In genomic region chr3:132593241-132593949, GRCh38 we compare ENCODE assay signal across 18 cellular contexts. TPM values are rescaled to one million over a fixed set of nuclear protein-coding genes. Genes with fewer than 3 reads are reported as not detected.
DNase-seq lines count a peak whose midpoint lies in the region; ATAC-seq and TF ChIP-seq lines count a peak whose summit lies in the region.
"Had no signal": no experiment of that assay in that cellular context is flagged by ENCODE, and none has a peak within 500 bp of the region (broad histone marks: within the 10 kb centered on the region; RNA-seq: fewer than 3 reads in every experiment).

No MANE protein-coding gene starts in this region.

- no peaks in the 10 kb centered on the region for H3K27me3 ChIP-seq in adrenal gland
- no peaks in the 10 kb centered on the region for H3K27me3 ChIP-seq in subcutaneous abdominal adipose tissue (ENCODE audit: control insufficient read depth in 5 of 5, insufficient read depth in 4 of 5, low read length in 5 of 5)
- H3K27me3 ChIP-seq: left lung, Peyer's patch, thyroid gland had no signal

- peaks cover 3% of the 10 kb centered on the region for H3K27me3 Mint-ChIP-seq in HFFc6 (ENCODE audit: insufficient read depth)
- H3K27me3 Mint-ChIP-seq: activated naive CD8-positive, alpha-beta T cell treated with anti-CD3 and anti-CD28 coated beads, Interleukin-2, amount 10 ng/mL, durations not matched to agents 7 days and 5 days had no signal

- peaks cover 38% of the 10 kb centered on the region for H3K36me3 Mint-ChIP-seq in HFFc6 (ENCODE audit: low read depth)

- H3K36me3 ChIP-seq in adrenal gland (replicated peaks in 1 of 2): no peaks in the 10 kb centered on the region
- H3K36me3 ChIP-seq in subcutaneous abdominal adipose tissue (ENCODE audit: control insufficient read depth in 5 of 5, insufficient read depth in 5 of 5, low read length in 5 of 5): peaks cover 0 to 6% (median under 1%) of the 10 kb centered on the region in 5 donors
- H3K36me3 ChIP-seq: thyroid gland had no signal

- TF ChIP-seq CTCF in HFFc6 (IDR thresholded peaks at IDR 0.05) (no peak), adrenal gland (IDR thresholded peaks at IDR 0.05) (no peak)

- no peak overlapping the region for H3K9ac ChIP-seq in subcutaneous abdominal adipose tissue (ENCODE audit: low read length in 5 of 5)

- DNase-seq in HFFc6 (no peak), adrenal gland (no peak), fibroblast of peridontal ligament (ENCODE audit: extremely low read depth) (peak; percentile 72), OCI-M1 (lab: John Stamatoyannopoulos, UW) (no peak), middle frontal gyrus (ENCODE audit: extremely low spot score, low spot score) (no peak)
- DNase-seq: activated naive CD8-positive, alpha-beta T cell treated with anti-CD3 and anti-CD28 coated beads, Interleukin-2, amount 10 ng/mL, durations not matched to agents 7 days and 5 days; COR-L47; DND-41; left lung; NCI-H774; Peyer's patch; thyroid gland had no signal

- peak overlapping the region; percentile 62 for H3K4me3 Mint-ChIP-seq in HFFc6
- H3K4me3 Mint-ChIP-seq: activated naive CD8-positive, alpha-beta T cell treated with anti-CD3 and anti-CD28 coated beads, Interleukin-2, amount 10 ng/mL, durations not matched to agents 7 days and 5 days; activated T-helper 1 cell treated with anti-CD3 and anti-CD28 coated beads, Interleukin-12 subunit alpha, Interleukin-12 subunit beta, Interleukin-2, Interleukin-4 antibody, amounts not matched to agents 30 ng/mL and 10 ng/mL and 1 ng/mL, durations not matched to agents 14 hours and 24 hours and 36 hours; GM23338 had no signal

- WGBS in adrenal gland, 4 donors: 12 to 33% (median 28%) methylated on average over 1 of the region's 1 CpG

- H3K9me3 ChIP-seq in adrenal gland (replicated peaks in 1 of 3) (no peaks in the 10 kb centered on the region), subcutaneous abdominal adipose tissue (ENCODE audit: control insufficient read depth in 5 of 5, low read length in 5 of 5) (no peaks in the 10 kb centered on the region)
- H3K9me3 ChIP-seq: left lung, Peyer's patch, thyroid gland had no signal

- ATAC-seq in GM19023 (IDR thresholded peaks at IDR 0.05; ENCODE audit: unreplicated experiment) (no peak), GM18861 (IDR thresholded peaks at IDR 0.05; ENCODE audit: unreplicated experiment) (no peak)
- ATAC-seq: GM23338 had no signal

- no peaks in the 10 kb centered on the region for H3K9me3 Mint-ChIP-seq in HFFc6
- H3K9me3 Mint-ChIP-seq: activated T-helper 1 cell treated with anti-CD3 and anti-CD28 coated beads, Interleukin-12 subunit alpha, Interleukin-12 subunit beta, Interleukin-2, Interleukin-4 antibody, amounts not matched to agents 30 ng/mL and 10 ng/mL and 1 ng/mL, durations not matched to agents 14 hours and 24 hours and 36 hours; GM23338 had no signal

- H3K4me1 ChIP-seq in adrenal gland (replicated peaks in 1 of 2) (peaks cover 14 to 31% of the 10 kb centered on the region in 2 donors), subcutaneous abdominal adipose tissue (ENCODE audit: control insufficient read depth in 5 of 5, insufficient read depth in 5 of 5, low read length in 5 of 5) (peaks cover 0 to 35% (median 3%) of the 10 kb centered on the region in 5 donors)
- H3K4me1 ChIP-seq: Peyer's patch, thyroid gland had no signal

- H3K27ac ChIP-seq in adrenal gland (peak overlapping the region in 3 of 5 donors; percentile 37 to 59 (median 47)), subcutaneous abdominal adipose tissue (ENCODE audit: low read depth, low read length) (peak overlapping the region; percentile 20)
- H3K27ac ChIP-seq: left lung, Peyer's patch, thyroid gland had no signal

- peaks cover 66% of the 10 kb centered on the region for H3K4me1 Mint-ChIP-seq in HFFc6 (ENCODE audit: low read depth)

- peak overlapping the region; percentile 97 for H3K27ac Mint-ChIP-seq in HFFc6
- H3K27ac Mint-ChIP-seq: activated naive CD8-positive, alpha-beta T cell treated with anti-CD3 and anti-CD28 coated beads, Interleukin-2, amount 10 ng/mL, durations not matched to agents 7 days and 5 days; activated T-helper 1 cell treated with anti-CD3 and anti-CD28 coated beads, Interleukin-12 subunit alpha, Interleukin-12 subunit beta, Interleukin-2, Interleukin-4 antibody, amounts not matched to agents 30 ng/mL and 10 ng/mL and 1 ng/mL, durations not matched to agents 14 hours and 24 hours and 36 hours; GM23338 had no signal

- H3K4me3 ChIP-seq in adrenal gland (no peak overlapping the region), subcutaneous abdominal adipose tissue (ENCODE audit: low read depth in 1 of 5, low read length in 5 of 5) (no peak overlapping the region)
- H3K4me3 ChIP-seq: GM23338, left lung, Peyer's patch, thyroid gland had no signal

- TF ChIP-seq POLR2A in adrenal gland (IDR thresholded peaks at IDR 0.05): no peak

- intact Hi-C loops in adrenal gland (cut with DNase I): no loop called here

RNA-seq across cellular contexts. Expression of gene ACKR4, which starts 3.7 kb away (rescaled TPM):
- total RNA-seq in HFFc6 (2021; fragmentation: NEBNext Ultra II Directional; extraction: Animal tissue kit (Norgen Biotek cat#: 25700)): 1 to 10 TPM in 5 of 6 experiments, under 1 TPM in 1; 0.78 to 8.4 (median 7.1) TPM
- total RNA-seq in adrenal gland: 1 to 10 TPM in 5 of 8 donors, under 1 TPM in 3; 0.36 to 2.4 (median 1.6) TPM
- 1 to 10 TPM in 2 of 3 donors, under 1 TPM in 1; 0.79 to 2.0 (median 1.6) TPM for polyA plus RNA-seq in adrenal gland
- total RNA-seq: activated naive CD8-positive, alpha-beta T cell treated with anti-CD3 and anti-CD28 coated beads, Interleukin-2, amount 10 ng/mL, durations not matched to agents 7 days and 5 days; epithelial cell of proximal tubule; GM23338 had no signal
